ENCODE assay signal across 10 cellular contexts in the genomic region with DNA sequence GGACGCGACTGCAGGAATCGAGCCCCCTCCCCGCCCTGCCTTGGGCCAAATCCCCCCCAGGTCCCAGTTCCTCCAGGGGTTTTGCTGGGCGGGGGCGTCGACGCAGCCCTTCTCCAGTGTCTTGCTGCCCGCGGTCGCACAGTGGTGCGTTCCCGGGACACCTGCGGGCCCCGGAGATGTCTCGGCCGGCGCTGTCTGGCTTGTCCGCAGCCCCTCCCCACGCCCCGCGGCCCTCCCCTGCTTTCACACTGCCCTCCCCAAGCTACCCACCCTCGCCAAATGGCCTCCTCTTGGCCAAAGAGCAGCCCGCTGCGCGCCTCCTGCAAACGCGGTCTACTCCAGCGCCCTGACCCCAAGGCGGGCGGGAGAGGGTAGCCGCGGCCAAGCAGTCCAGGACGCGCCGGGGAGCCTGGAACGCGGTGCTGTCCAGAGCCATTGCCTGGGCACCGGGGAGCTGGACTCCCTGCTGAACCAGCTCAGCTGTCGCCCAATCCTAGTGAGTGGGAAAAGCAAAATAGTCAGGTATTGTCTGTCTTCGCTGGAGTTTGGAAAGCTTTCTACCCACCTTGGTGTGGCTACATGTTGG. TPM values are rescaled to one million over a fixed set of nuclear protein-coding genes. Genes with fewer than 3 reads are reported as not detected.
DNase-seq lines count a peak whose midpoint lies in the region; ATAC-seq and TF ChIP-seq lines count a peak whose summit lies in the region.
"Had no signal": no experiment of that assay in that cellular context is flagged by ENCODE, and none has a peak within 500 bp of the region (broad histone marks: within the 10 kb centered on the region; RNA-seq: fewer than 3 reads in every experiment).

No MANE protein-coding gene starts in this region.

- H3K4me3 ChIP-seq in lower lobe of right lung = peak overlapping the region; percentile 31
- peak overlapping the region; percentile 35 to 50 for H3K4me3 ChIP-seq in tibial artery

- H3K27me3 ChIP-seq in lower lobe of right lung (ENCODE audit: low read depth) = peaks cover 82% of the 10 kb centered on the region
- H3K27me3 ChIP-seq in tibial artery = peaks cover 0 to 61% of the 10 kb centered on the region in 2 donors

- intact Hi-C loops in lower lobe of right lung (cut with DNase I) (no loop called here), tibial artery (cut with DNase I; ENCODE audit: low total_unique reads) (loop anchor here (10.0 kb wide), 1 partner anchor 1688 kb away; no protein-coding TSS in a partner anchor)

- no peaks in the 10 kb centered on the region for H3K36me3 ChIP-seq in lower lobe of right lung
- no peaks in the 10 kb centered on the region for H3K36me3 ChIP-seq in tibial artery
- H3K36me3 ChIP-seq: adrenal gland had no signal

- DNase-seq in NCI-H69 (lab: John Stamatoyannopoulos, UW) (peak; percentile 18), cerebellar cortex (ENCODE audit: low spot score) (peak; percentile 4), lower lobe of right lung (no peak), tibial artery (no peak), GM10248 (ENCODE audit: extremely low spot score) (no peak)
- no peak for DNase-seq in activated CD4-positive, alpha-beta T cell treated with anti-CD3 and anti-CD28 coated beads for 48 hours
- DNase-seq: adrenal gland, NCI-H1105, T-helper 9 cell had no signal

- H3K9me3 ChIP-seq in lower lobe of right lung (no peaks in the 10 kb centered on the region), tibial artery (no peaks in the 10 kb centered on the region)
- H3K9me3 ChIP-seq: adrenal gland had no signal

- ATAC-seq in lower lobe of right lung (no peak), HG03159 (IDR thresholded peaks at IDR 0.05; ENCODE audit: unreplicated experiment) (no peak)

- no peak overlapping the region for H3K27ac ChIP-seq in lower lobe of right lung
- no peak overlapping the region for H3K27ac ChIP-seq in tibial artery
- H3K27ac ChIP-seq: adrenal gland had no signal

- TF ChIP-seq CTCF in lower lobe of right lung (IDR thresholded peaks at IDR 0.05) (no peak), tibial artery (IDR thresholded peaks at IDR 0.05) (no peak), GM10248 (IDR thresholded peaks at IDR 0.05; ENCODE audit: control extremely low read depth, extremely low read depth, low read depth, missing control alignments) (no peak)

- CTCF ChIA-PET in GM10248 (lab: Yijun Ruan, JAX) = interaction anchor here (0.9 kb wide), 1 partner anchor 12 kb away, joined by 3 read pairs; no protein-coding TSS in a partner anchor

- H3K4me1 ChIP-seq in lower lobe of right lung (peaks cover 19% of the 10 kb centered on the region), tibial artery (peaks cover 0 to 40% (median 32%) of the 10 kb centered on the region in 4 donors)

- POLR2A ChIA-PET in GM10248 (lab: Yijun Ruan, JAX) = no interaction called here

RNA-seq across cellular contexts. Expression of gene TMEM132B, which starts 1.1 kb away (rescaled TPM):
- total RNA-seq in lower lobe of right lung = 0.09 TPM

Comparison
In these comparisons a context has a peak if more than half of its experiments do, and no peak if none do; other contexts are left out.
1. DNase-seq: peak in NCI-H69 (single experiment) and cerebellar cortex (single experiment); none in lower lobe of right lung (single experiment), tibial artery (0 of 2), GM10248 (single experiment) and activated CD4-positive, alpha-beta T cell treated with anti-CD3 and anti-CD28 coated beads for 48 hours (single experiment).